ENCODE assay signal across 1 cellular context in genomic region chr3:48558446-48559134, GRCh38.
TF ChIP-seq lines count a peak whose summit lies in the region.

No MANE protein-coding gene starts in this region.

TF ChIP-seq in HepG2, 621 proteins besides CTCF, POLR2A, EP300 and RAD21 (continues in another document):
- TF ChIP-seq ZNF501 (CRISPR knock-in tag; IDR thresholded peaks at IDR 0.05) (peak; percentile 66; the same call in 1 of the 2 replicates), ZNF34 (CRISPR knock-in tag; IDR thresholded peaks at IDR 0.05; ENCODE audit: borderline replicate concordance) (no peak), ZNF607 (CRISPR knock-in tag; IDR thresholded peaks at IDR 0.05; ENCODE audit: borderline replicate concordance) (peak; percentile 29; the same call in 1 of the 2 replicates), ZNF44 (CRISPR knock-in tag; IDR thresholded peaks at IDR 0.05) (no peak), TGIF2 (CRISPR knock-in tag; IDR thresholded peaks at IDR 0.05) (0 out of 2 replicates have a peak, but pooled peaks have one; percentile 33), ATF7 (IDR thresholded peaks at IDR 0.05) (no peak), ATF7 (CRISPR knock-in tag; IDR thresholded peaks at IDR 0.05) (0 out of 2 replicates have a peak, but pooled peaks have one; percentile 16), RORA (CRISPR knock-in tag; IDR thresholded peaks at IDR 0.05) (no peak), HIC2 (CRISPR knock-in tag; IDR thresholded peaks at IDR 0.05; ENCODE audit: low read depth) (peak; percentile 18; the same call in 1 of the 2 replicates), ZFP91 (CRISPR knock-in tag; IDR thresholded peaks at IDR 0.05; ENCODE audit: borderline replicate concordance) (peak; percentile 65; the same call in 1 of the 2 replicates), RARA (CRISPR knock-in tag; IDR thresholded peaks at IDR 0.05) (peak; percentile 54; the same call in 1 of the 2 replicates), UBTF (CRISPR knock-in tag; IDR thresholded peaks at IDR 0.05) (0 out of 2 replicates have a peak, but pooled peaks have one; percentile 3), ZNF772 (CRISPR knock-in tag; IDR thresholded peaks at IDR 0.05) (0 out of 2 replicates have a peak, but pooled peaks have one; percentile 23), ZBTB26 (CRISPR knock-in tag; IDR thresholded peaks at IDR 0.05; ENCODE audit: borderline replicate concordance) (0 out of 2 replicates have a peak, but pooled peaks have one; percentile 7), ZNF281 (CRISPR knock-in tag; IDR thresholded peaks at IDR 0.05; ENCODE audit: borderline replicate concordance) (no peak), KDM5B (CRISPR knock-in tag; IDR thresholded peaks at IDR 0.05; ENCODE audit: borderline replicate concordance) (peak; percentile 26; the same call in 1 of the 2 replicates), ZNF317 (CRISPR knock-in tag; IDR thresholded peaks at IDR 0.05) (0 out of 2 replicates have a peak, but pooled peaks have one; percentile 35), NR2C2 (CRISPR knock-in tag; IDR thresholded peaks at IDR 0.05; ENCODE audit: borderline replicate concordance) (no peak), DDIT3 (CRISPR knock-in tag; IDR thresholded peaks at IDR 0.05) (no peak), CREB1 (IDR thresholded peaks at IDR 0.05) (no peak), CREB1 (CRISPR knock-in tag; IDR thresholded peaks at IDR 0.05) (no peak), MTA1 (CRISPR knock-in tag; IDR thresholded peaks at IDR 0.05; ENCODE audit: borderline replicate concordance) (no peak), HBP1 (CRISPR knock-in tag; IDR thresholded peaks at IDR 0.05; ENCODE audit: low read depth) (0 out of 2 replicates have a peak, but pooled peaks have one; percentile 61), ZNF788 (CRISPR knock-in tag; IDR thresholded peaks at IDR 0.05; ENCODE audit: borderline replicate concordance) (0 out of 2 replicates have a peak, but pooled peaks have one; percentile 21), PHB2 (IDR thresholded peaks at IDR 0.05; ENCODE audit: partially characterized antibody) (no peak), ZNF274 (CRISPR knock-in tag; IDR thresholded peaks at IDR 0.05) (no peak), ZNF235 (CRISPR knock-in tag; IDR thresholded peaks at IDR 0.05; ENCODE audit: borderline replicate concordance) (peak; percentile 67; the same call in 1 of the 2 replicates), CEBPB (IDR thresholded peaks at IDR 0.05; ENCODE audit: borderline replicate concordance, low read depth, low read length) (no peak), ARID4A (CRISPR knock-in tag; IDR thresholded peaks at IDR 0.05; ENCODE audit: borderline replicate concordance) (peak; percentile 20; the same call in 1 of the 2 replicates), EED (CRISPR knock-in tag; IDR thresholded peaks at IDR 0.05) (no peak), TCF7L2 (IDR thresholded peaks at IDR 0.05; ENCODE audit: low read depth, low read length) (no peak), ZNF691 (CRISPR knock-in tag; IDR thresholded peaks at IDR 0.05; ENCODE audit: borderline replicate concordance, low read depth) (0 out of 2 replicates have a peak, but pooled peaks have one; percentile 32), HNF4A (CRISPR knock-in tag; IDR thresholded peaks at IDR 0.05) (no peak)
- TF ChIP-seq, protein P1, sequence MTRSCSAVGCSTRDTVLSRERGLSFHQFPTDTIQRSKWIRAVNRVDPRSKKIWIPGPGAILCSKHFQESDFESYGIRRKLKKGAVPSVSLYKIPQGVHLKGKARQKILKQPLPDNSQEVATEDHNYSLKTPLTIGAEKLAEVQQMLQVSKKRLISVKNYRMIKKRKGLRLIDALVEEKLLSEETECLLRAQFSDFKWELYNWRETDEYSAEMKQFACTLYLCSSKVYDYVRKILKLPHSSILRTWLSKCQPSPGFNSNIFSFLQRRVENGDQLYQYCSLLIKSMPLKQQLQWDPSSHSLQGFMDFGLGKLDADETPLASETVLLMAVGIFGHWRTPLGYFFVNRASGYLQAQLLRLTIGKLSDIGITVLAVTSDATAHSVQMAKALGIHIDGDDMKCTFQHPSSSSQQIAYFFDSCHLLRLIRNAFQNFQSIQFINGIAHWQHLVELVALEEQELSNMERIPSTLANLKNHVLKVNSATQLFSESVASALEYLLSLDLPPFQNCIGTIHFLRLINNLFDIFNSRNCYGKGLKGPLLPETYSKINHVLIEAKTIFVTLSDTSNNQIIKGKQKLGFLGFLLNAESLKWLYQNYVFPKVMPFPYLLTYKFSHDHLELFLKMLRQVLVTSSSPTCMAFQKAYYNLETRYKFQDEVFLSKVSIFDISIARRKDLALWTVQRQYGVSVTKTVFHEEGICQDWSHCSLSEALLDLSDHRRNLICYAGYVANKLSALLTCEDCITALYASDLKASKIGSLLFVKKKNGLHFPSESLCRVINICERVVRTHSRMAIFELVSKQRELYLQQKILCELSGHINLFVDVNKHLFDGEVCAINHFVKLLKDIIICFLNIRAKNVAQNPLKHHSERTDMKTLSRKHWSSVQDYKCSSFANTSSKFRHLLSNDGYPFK (CRISPR knock-in tag; IDR thresholded peaks at IDR 0.05; ENCODE audit: borderline replicate concordance), result peak; percentile 34; the same call in 1 of the 2 replicates
